In the genomic region with DNA sequence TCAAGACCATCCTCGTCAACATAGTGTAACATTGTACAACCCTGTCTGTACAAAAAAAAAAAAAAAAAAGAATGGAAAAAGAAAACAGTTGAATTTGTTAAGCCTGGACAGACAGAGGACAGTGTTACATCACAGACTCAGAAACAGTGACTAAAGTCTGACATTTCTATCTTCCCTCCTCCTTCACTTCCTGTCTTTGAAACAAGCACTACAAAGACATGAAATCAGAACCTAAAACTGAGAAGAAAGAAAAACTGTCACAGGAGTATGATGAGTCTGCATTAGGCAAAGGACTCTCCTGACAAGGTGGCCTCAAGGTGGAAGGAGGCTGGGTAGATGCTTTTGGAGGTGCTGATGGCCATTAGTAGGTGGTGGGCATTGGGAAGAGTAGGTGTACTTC, we compare ENCODE assay signal across 10 cellular contexts.
DNase-seq lines count a peak whose midpoint lies in the region; ATAC-seq and TF ChIP-seq lines count a peak whose summit lies in the region.
"Had no signal": no experiment of that assay in that cellular context is flagged by ENCODE, and none has a peak within 500 bp of the region (broad histone marks: within the 10 kb centered on the region; RNA-seq: fewer than 3 reads in every experiment).

No MANE protein-coding gene starts in this region.

- H3K27me3 ChIP-seq in upper lobe of right lung (no peaks in the 10 kb centered on the region), neural progenitor cell (no peaks in the 10 kb centered on the region)

- H3K36me3 Mint-ChIP-seq in activated T-helper 2 cell treated with anti-CD3 and anti-CD28 coated beads, Interferon-gamma antibody, Interleukin-2, Interleukin-4, amounts not matched to agents 10 μg/mL and 5 μg/mL and 100 μg/mL, durations not matched to agents 14 hours and 24 hours and 36 hours (ENCODE audit: low read depth), result peaks cover 11% of the 10 kb centered on the region
- no peaks in the 10 kb centered on the region for H3K36me3 Mint-ChIP-seq in neural progenitor cell
- H3K36me3 Mint-ChIP-seq: CD4-positive, alpha-beta memory T cell had no signal

- H3K27me3 Mint-ChIP-seq in activated T-helper 2 cell treated with anti-CD3 and anti-CD28 coated beads, Interferon-gamma antibody, Interleukin-2, Interleukin-4, amounts not matched to agents 10 μg/mL and 5 μg/mL and 100 μg/mL, durations not matched to agents 14 hours and 24 hours and 36 hours (ENCODE audit: low read depth), result no peaks in the 10 kb centered on the region
- H3K27me3 Mint-ChIP-seq in neural progenitor cell (ENCODE audit: insufficient read depth, low read depth), result peaks cover 5% of the 10 kb centered on the region
- H3K27me3 Mint-ChIP-seq: CD4-positive, alpha-beta memory T cell had no signal

- H2AFZ ChIP-seq in neural progenitor cell (replicated peaks), result no peak overlapping the region

- no peaks in the 10 kb centered on the region for H3K36me3 ChIP-seq in upper lobe of right lung
- H3K36me3 ChIP-seq in neural progenitor cell, result no peaks in the 10 kb centered on the region

- no peaks in the 10 kb centered on the region for H3K9me3 Mint-ChIP-seq in activated T-helper 2 cell treated with anti-CD3 and anti-CD28 coated beads, Interferon-gamma antibody, Interleukin-2, Interleukin-4, amounts not matched to agents 10 μg/mL and 5 μg/mL and 100 μg/mL, durations not matched to agents 14 hours and 24 hours and 36 hours
- H3K9me3 Mint-ChIP-seq in neural progenitor cell, result no peaks in the 10 kb centered on the region
- H3K9me3 Mint-ChIP-seq: CD4-positive, alpha-beta memory T cell had no signal

- H3K9me3 ChIP-seq in upper lobe of right lung (no peaks in the 10 kb centered on the region), neural progenitor cell (ENCODE audit: low read depth) (no peaks in the 10 kb centered on the region)

- intact Hi-C loops in activated T-helper 2 cell treated with anti-CD3 and anti-CD28 coated beads, Interferon-gamma antibody, Interleukin-2, Interleukin-4, amounts not matched to agents 10 μg/mL and 5 μg/mL and 100 μg/mL, durations not matched to agents 14 hours and 24 hours and 36 hours (cut with micrococcal nuclease), result loop anchor here (5.0 to 10.0 kb wide), 2 partner anchors 36 to 68 kb away; no protein-coding TSS in a partner anchor
- intact Hi-C loops in upper lobe of right lung (cut with DNase I), result no loop called here

- H4K20me1 ChIP-seq in neural progenitor cell (ENCODE audit: low read depth), result no peaks in the 10 kb centered on the region

- no peaks in the 10 kb centered on the region for H3F3A ChIP-seq in neural progenitor cell (ENCODE audit: low read depth)

- H3K4me3 Mint-ChIP-seq in activated T-helper 2 cell treated with anti-CD3 and anti-CD28 coated beads, Interferon-gamma antibody, Interleukin-2, Interleukin-4, amounts not matched to agents 10 μg/mL and 5 μg/mL and 100 μg/mL, durations not matched to agents 14 hours and 24 hours and 36 hours (ENCODE audit: low read depth), result peak overlapping the region; percentile 28
- H3K4me3 Mint-ChIP-seq in neural progenitor cell, result no peak overlapping the region
- H3K4me3 Mint-ChIP-seq: CD4-positive, alpha-beta memory T cell had no signal

- TF ChIP-seq CTCF in upper lobe of right lung (IDR thresholded peaks at IDR 0.05) (no peak), neural progenitor cell (IDR thresholded peaks at IDR 0.05) (no peak)

- peaks cover 19% of the 10 kb centered on the region for H3K4me1 Mint-ChIP-seq in activated T-helper 2 cell treated with anti-CD3 and anti-CD28 coated beads, Interferon-gamma antibody, Interleukin-2, Interleukin-4, amounts not matched to agents 10 μg/mL and 5 μg/mL and 100 μg/mL, durations not matched to agents 14 hours and 24 hours and 36 hours (ENCODE audit: low read depth)
- H3K4me1 Mint-ChIP-seq in neural progenitor cell, result peaks cover 9% of the 10 kb centered on the region

- no peaks in the 10 kb centered on the region for H3K4me1 ChIP-seq in upper lobe of right lung
- no peaks in the 10 kb centered on the region for H3K4me1 ChIP-seq in neural progenitor cell

- no peak overlapping the region for H3K4me3 ChIP-seq in upper lobe of right lung
- no peak overlapping the region for H3K4me3 ChIP-seq in neural progenitor cell

- DNase-seq in stimulated activated CD4-positive, alpha-beta T cell treated with anti-CD3 and anti-CD28 coated beads, Interleukin-15, amount 100 ng/mL, for 24 hours, result peak; percentile 5
- no peak for DNase-seq in stimulated activated CD4-positive, alpha-beta T cell treated with anti-CD3 and anti-CD28 coated beads, Interleukin-1b, Interleukin-23, amount 100 ng/mL, for 48 hours
- no peak for DNase-seq in activated T-helper 2 cell treated with anti-CD3 and anti-CD28 coated beads, Interferon-gamma antibody, Interleukin-2, Interleukin-4, amounts not matched to agents 10 μg/mL and 5 μg/mL and 100 μg/mL, durations not matched to agents 14 hours and 24 hours and 36 hours (ENCODE audit: low spot score)
- DNase-seq in upper lobe of right lung (no peak), T-helper 9 cell (no peak), neural progenitor cell (ENCODE audit: low spot score) (no peak)
- DNase-seq: CD4-positive, alpha-beta memory T cell; NCI-H748 treated with DMSO at 0.1 percent for 48 hours had no signal

- no peak overlapping the region for H3K4me2 ChIP-seq in neural progenitor cell

- H3K27ac ChIP-seq in upper lobe of right lung (no peak overlapping the region), neural progenitor cell (no peak overlapping the region)

- ATAC-seq in HG03135 (IDR thresholded peaks at IDR 0.05; ENCODE audit: unreplicated experiment), result peak; percentile 52
- peak; percentile 29 for ATAC-seq in upper lobe of right lung
- ATAC-seq in HG03457 (IDR thresholded peaks at IDR 0.05; ENCODE audit: unreplicated experiment), result no peak

- no peaks in the 10 kb centered on the region for H3K79me2 ChIP-seq in neural progenitor cell (ENCODE audit: low read depth)

- no peak overlapping the region for H3K9ac ChIP-seq in neural progenitor cell

- peak overlapping the region; percentile 88 for H3K27ac Mint-ChIP-seq in activated T-helper 2 cell treated with anti-CD3 and anti-CD28 coated beads, Interferon-gamma antibody, Interleukin-2, Interleukin-4, amounts not matched to agents 10 μg/mL and 5 μg/mL and 100 μg/mL, durations not matched to agents 14 hours and 24 hours and 36 hours
- no peak overlapping the region for H3K27ac Mint-ChIP-seq in neural progenitor cell
- H3K27ac Mint-ChIP-seq: CD4-positive, alpha-beta memory T cell had no signal
